In genomic region chr1:90959352-90960206, GRCh38 we compare ENCODE assay signal across 14 cellular contexts.
DNase-seq lines count a peak whose midpoint lies in the region; ATAC-seq and TF ChIP-seq lines count a peak whose summit lies in the region.
"Had no signal": no experiment of that assay in that cellular context is flagged by ENCODE, and none has a peak within 500 bp of the region (broad histone marks: within the 10 kb centered on the region; RNA-seq: fewer than 3 reads in every experiment).

No MANE protein-coding gene starts in this region.

- CTCF ChIA-PET in MCF 10A (lab: Yijun Ruan, JAX) = interaction anchor here (0.5 to 0.9 kb wide), 4 partner anchors 8 to 238 kb away, joined by 3 to 4 read pairs (median 4); no protein-coding TSS in a partner anchor
- CTCF ChIA-PET in mammary epithelial cell (lab: Charles Lee; ENCODE audit: low non-redundant PET) = interaction anchor here (0.5 to 0.6 kb wide), 2 partner anchors 38 to 1332 kb away, joined by 3 read pairs; no protein-coding TSS in a partner anchor

- H3K27me3 ChIP-seq in breast epithelium = no peaks in the 10 kb centered on the region
- H3K27me3 ChIP-seq in mammary epithelial cell (ENCODE audit: insufficient read depth, low read length) = no peaks in the 10 kb centered on the region
- H3K27me3 ChIP-seq: uterus had no signal

- peak overlapping the region; percentile 47 for H3K4me2 ChIP-seq in mammary epithelial cell (ENCODE audit: insufficient read depth, low read depth, low read length)

- ATAC-seq in HG03175 (IDR thresholded peaks at IDR 0.05; ENCODE audit: unreplicated experiment) = no peak
- ATAC-seq: naive thymus-derived CD4-positive, alpha-beta T cell had no signal

- H3K27ac ChIP-seq in breast epithelium = no peak overlapping the region
- H3K27ac ChIP-seq in mammary epithelial cell (ENCODE audit: insufficient read depth, low read depth, low read length) = peak overlapping the region; percentile 32
- H3K27ac ChIP-seq: uterus had no signal

- peaks cover 17% of the 10 kb centered on the region for H3K9me3 Mint-ChIP-seq in MCF 10A (ENCODE audit: unreplicated experiment)
- H3K9me3 Mint-ChIP-seq: central memory CD8-positive, alpha-beta T cell had no signal

- in situ Hi-C loops in mammary epithelial cell (cut with MboI; ENCODE audit: low sequenced_read_pairs in 2 of 2) = no loop called here

- H3K27ac Mint-ChIP-seq in MCF 10A (ENCODE audit: low read depth, unreplicated experiment) = no peak overlapping the region

- H3K36me3 ChIP-seq in breast epithelium = no peaks in the 10 kb centered on the region
- no peaks in the 10 kb centered on the region for H3K36me3 ChIP-seq in mammary epithelial cell (ENCODE audit: insufficient read depth, low read length)
- H3K36me3 ChIP-seq: uterus had no signal

- H3K4me1 Mint-ChIP-seq in MCF 10A (ENCODE audit: insufficient read depth, unreplicated experiment) = peaks cover 42% of the 10 kb centered on the region

- H2AFZ ChIP-seq in mammary epithelial cell (ENCODE audit: low read depth, low read length) = no peak overlapping the region

- POLR2A ChIA-PET in MCF 10A (lab: Yijun Ruan, JAX) = interaction anchor here (1.1 to 2.3 kb wide), 4 partner anchors 13 to 162 kb away, joined by 5 to 6 read pairs (median 6); no protein-coding TSS in a partner anchor

- H3K9ac ChIP-seq in mammary epithelial cell (ENCODE audit: insufficient read depth, low read length) = no peak overlapping the region

- TF ChIP-seq POLR2A in breast epithelium (IDR thresholded peaks at IDR 0.05) = no peak

- 73% methylated on average over 5 of the region's 5 CpGs for WGBS in mammary epithelial cell (ENCODE audit: low coverage, missing lambda C conversion rate)

- H3K79me2 ChIP-seq in mammary epithelial cell (ENCODE audit: insufficient read depth, low read length) = peaks cover 85% of the 10 kb centered on the region

- H4K20me1 ChIP-seq in mammary epithelial cell (ENCODE audit: insufficient read depth, low read length) = no peaks in the 10 kb centered on the region

- intact Hi-C loops in MCF 10A (cut with micrococcal nuclease) = loop anchor here (5.0 kb wide), 3 partner anchors 107 to 847 kb away; no protein-coding TSS in a partner anchor
- intact Hi-C loops in breast epithelium (cut with DNase I; ENCODE audit: low total_unique reads) = no loop called here
- intact Hi-C loops in mammary epithelial cell (cut with micrococcal nuclease) = loop anchor here (10.0 kb wide), 1 partner anchor 825 kb away; no protein-coding TSS in a partner anchor

- peaks cover 22% of the 10 kb centered on the region for H3K36me3 Mint-ChIP-seq in MCF 10A (ENCODE audit: insufficient read depth, unreplicated experiment)

- peak overlapping the region; percentile 42 for H3K4me3 Mint-ChIP-seq in MCF 10A (ENCODE audit: unreplicated experiment)
- H3K4me3 Mint-ChIP-seq: central memory CD8-positive, alpha-beta T cell had no signal

- TF ChIP-seq CTCF in MCF 10A (IDR thresholded peaks at IDR 0.05; ENCODE audit: unreplicated experiment) (no peak), breast epithelium (IDR thresholded peaks at IDR 0.05) (no peak), mammary epithelial cell (conservative IDR thresholded peaks at IDR 0.05 in 1 of 2, IDR thresholded peaks at IDR 0.05 in 1 of 2; ENCODE audit: extremely low read depth in 1 of 2, insufficient read depth in 1 of 2, low read depth in 1 of 2, low read length in 2 of 2) (no peak)

- dilution Hi-C loops in mammary epithelial cell (cut with HindIII; ENCODE audit: low sequenced_read_pairs) = no loop called here

- H3K27me3 Mint-ChIP-seq in MCF 10A (ENCODE audit: insufficient read depth, unreplicated experiment) = no peaks in the 10 kb centered on the region
- H3K27me3 Mint-ChIP-seq: central memory CD8-positive, alpha-beta T cell; naive thymus-derived CD4-positive, alpha-beta T cell had no signal

- H3K4me1 ChIP-seq in breast epithelium (no peaks in the 10 kb centered on the region), mammary epithelial cell (ENCODE audit: insufficient read depth, low read length) (peaks cover 13% of the 10 kb centered on the region)

- no peaks in the 10 kb centered on the region for H3K9me3 ChIP-seq in breast epithelium
- H3K9me3 ChIP-seq in mammary epithelial cell (replicated peaks; ENCODE audit: insufficient read depth, low read length) = no peaks in the 10 kb centered on the region
- H3K9me3 ChIP-seq: uterus had no signal

- BruUV-seq in MCF 10A (replicated peaks; lab: Mats Ljungman, UMichigan) (TSS peak; percentile 42), mammary epithelial cell (replicated peaks; lab: Mats Ljungman, UMichigan) (no TSS peak)

- H3K4me3 ChIP-seq in breast epithelium (no peak overlapping the region), mammary epithelial cell (replicated peaks in 1 of 3; ENCODE audit: insufficient read depth in 1 of 3, low read depth in 2 of 3, low read length in 3 of 3) (no peak overlapping the region)
- H3K4me3 ChIP-seq: uterus had no signal

- DNase-seq in MCF 10A (ENCODE audit: unreplicated experiment) (peak; percentile 67), breast epithelium (ENCODE audit: low spot score in 2 of 2) (no peak), HT1080 (ENCODE audit: low read depth) (peak; percentile 12), mammary epithelial cell (peak; percentile 70), cerebellar nuclear complex (lab: John Stamatoyannopoulos, UW) (no peak), DMS153 treated with DMSO at 0.1 percent for 48 hours (lab: John Stamatoyannopoulos, UW; ENCODE audit: unreplicated experiment) (no peak), NCI-H146 (lab: John Stamatoyannopoulos, UW) (no peak)
- DNase-seq: hypothalamus; naive thymus-derived CD4-positive, alpha-beta T cell; NCI-H1048; SHP77; uterus had no signal

Comparison
In these comparisons a context has a peak if more than half of its experiments do, and no peak if none do; other contexts are left out.
1. DNase-seq: peak in MCF 10A (single experiment), HT1080 (single experiment) and mammary epithelial cell (single experiment); none in breast epithelium (0 of 2), cerebellar nuclear complex (0 of 2), DMS153 treated with DMSO at 0.1 percent for 48 hours (single experiment) and NCI-H146 (single experiment).